Comparison of ENCODE assay signal across 8 cellular contexts in genomic region chr1:41383094-41383852, GRCh38. TPM values are rescaled to one million over a fixed set of nuclear protein-coding genes. Genes with fewer than 3 reads are reported as not detected.
DNase-seq lines count a peak whose midpoint lies in the region; ATAC-seq, FAIRE-seq and TF ChIP-seq lines count a peak whose summit lies in the region.

No MANE protein-coding gene starts in this region.

- no peaks in the 10 kb centered on the region for H3K9me3 ChIP-seq in GM12878 (replicated peaks; ENCODE audit: control insufficient read depth, insufficient read depth, low read length)

- peaks cover 81% of the 10 kb centered on the region for H3K4me1 Mint-ChIP-seq in mesothelial cell of epicardium

- no peak overlapping the region for H3K4me2 ChIP-seq in GM12878 (ENCODE audit: control insufficient read depth, insufficient read depth)

- ATAC-seq in GM12878, result peak; percentile 8; the same call in 2 of the 3 replicates

- intact Hi-C loops in GM12878 (cut with micrococcal nuclease; ENCODE audit: unreplicated experiment), result no loop called here

- no peak overlapping the region for H3K9ac ChIP-seq in GM12878 (ENCODE audit: control insufficient read depth, insufficient read depth, low read length)

- RAD21 ChIA-PET in GM12878 (lab: Charles Lee; ENCODE audit: unreplicated experiment), result no interaction called here

- WGBS in GM12878 (ENCODE audit: insufficient coverage, insufficient replicate concordance, low lambda C conversion rate, missing lambda C conversion rate), result 1% methylated on average over 38 of the region's 45 CpGs

- H2AFZ ChIP-seq in GM12878 (ENCODE audit: control insufficient read depth, low read depth, low read length), result no peak overlapping the region

- H3K79me2 ChIP-seq in GM12878 (ENCODE audit: control insufficient read depth, insufficient read depth, low read length), result no peaks in the 10 kb centered on the region

- no peak for TF ChIP-seq POLR2A in GM12878 (IDR thresholded peaks at IDR 0.05; ENCODE audit: low read depth, low read length)

- H3K36me3 ChIP-seq in GM12878 (ENCODE audit: control insufficient read depth in 2 of 2, insufficient read depth in 2 of 2, low read length in 1 of 2), result no peaks in the 10 kb centered on the region

- peaks cover 23 to 34% of the 10 kb centered on the region in 2 experiments for H3K27me3 ChIP-seq in GM12878 (replicated peaks in 1 of 2; ENCODE audit: control insufficient read depth in 2 of 2, insufficient read depth in 2 of 2, low read length in 1 of 2)

- no peak overlapping the region for H3K27ac ChIP-seq in GM12878 (ENCODE audit: control insufficient read depth, insufficient read depth)

- DNase-seq in AG09309 (ENCODE audit: low read depth) (peak; percentile 13), MV-4-11 (lab: John Stamatoyannopoulos, UW) (peak; percentile 75), GM12878 (ENCODE audit: low read depth, low spot score) (no peak), mesothelial cell of epicardium (ENCODE audit: low spot score in 2 of 2, unreplicated experiment in 2 of 2) (no peak), midbrain (lab: John Stamatoyannopoulos, UW) (no peak), HCEC 1CT (no peak), SHP77 treated with DMSO at 0.1 percent for 48 hours (lab: John Stamatoyannopoulos, UW) (no peak), NCI-H1048 (lab: John Stamatoyannopoulos, UW) (no peak)

- H3K9me3 Mint-ChIP-seq in mesothelial cell of epicardium, result no peaks in the 10 kb centered on the region

- CTCF ChIA-PET in GM12878 (lab: Yijun Ruan, JAX), result no interaction called here

- no peak for FAIRE-seq in GM12878 (lab: Jason Lieb, UNC)

- peak overlapping the region; percentile 68 for H3K4me3 Mint-ChIP-seq in mesothelial cell of epicardium

- in situ Hi-C loops in GM12878 (cut with MboI), result no loop called here

- peak overlapping the region; percentile 81 for H3K27ac Mint-ChIP-seq in mesothelial cell of epicardium

- H3K27me3 Mint-ChIP-seq in mesothelial cell of epicardium (ENCODE audit: low read depth), result peaks cover 31% of the 10 kb centered on the region

- H3K36me3 Mint-ChIP-seq in mesothelial cell of epicardium, result peaks cover 17% of the 10 kb centered on the region

- H3K4me3 ChIP-seq in AG09309 (ENCODE audit: control insufficient read depth, low read depth, low read length) (peak overlapping the region; percentile 58), GM12878 (no peak overlapping the region)

- H3K4me1 ChIP-seq in GM12878 (ENCODE audit: control insufficient read depth, insufficient read depth, low read length), result no peaks in the 10 kb centered on the region

- POLR2A ChIA-PET in GM12878 (lab: Charles Lee), result no interaction called here

- TF ChIP-seq CTCF in AG09309 (IDR thresholded peaks at IDR 0.05; ENCODE audit: control insufficient read depth, insufficient read depth, low read depth, low read length, missing control alignments) (no peak), GM12878 (IDR thresholded peaks at IDR 0.05 in 2 of 3, conservative IDR thresholded peaks at IDR 0.05 in 1 of 3; ENCODE audit: control insufficient read depth in 2 of 3, extremely low read depth in 1 of 3, insufficient read depth in 1 of 3, low read depth in 3 of 3, low read length in 3 of 3) (no peak), mesothelial cell of epicardium (IDR thresholded peaks at IDR 0.05; ENCODE audit: unreplicated experiment) (no peak)

- no peak for TF ChIP-seq EP300 in GM12878 (IDR thresholded peaks at IDR 0.05; ENCODE audit: borderline replicate concordance in 1 of 2, control insufficient read depth in 1 of 2, low read depth in 2 of 2, low read length in 2 of 2)

- no TSS peak for BruUV-seq in GM12878 (replicated peaks; lab: Mats Ljungman, UMichigan)

- no peak for TF ChIP-seq RAD21 in GM12878 (IDR thresholded peaks at IDR 0.05; ENCODE audit: insufficient read depth, low read depth, low read length)

- SMC1A ChIA-PET in GM12878 (lab: Charles Lee; ENCODE audit: uncharacterized antibody, unreplicated experiment), result no interaction called here

- no peaks in the 10 kb centered on the region for H4K20me1 ChIP-seq in GM12878 (ENCODE audit: control insufficient read depth, insufficient read depth)

TF ChIP-seq in GM12878, 131 proteins besides CTCF, POLR2A, EP300 and RAD21 (continues in another document):
- TF ChIP-seq NR2F1 (conservative IDR thresholded peaks at IDR 0.05) (no peak), IRF5 (IDR thresholded peaks at IDR 0.05; ENCODE audit: borderline replicate concordance) (no peak), DPF2 (IDR thresholded peaks at IDR 0.05) (no peak), FOS (IDR thresholded peaks at IDR 0.05; ENCODE audit: borderline replicate concordance, extremely low read depth, insufficient read length) (no peak), E2F4 (IDR thresholded peaks at IDR 0.05; ENCODE audit: low read depth, low read length) (peak; percentile 65; the same call in 1 of the 2 replicates), ZNF274 (IDR thresholded peaks at IDR 0.05; ENCODE audit: insufficient read depth, insufficient read length) (no peak), PKNOX1 (IDR thresholded peaks at IDR 0.05) (peak; percentile 92), SIN3A (IDR thresholded peaks at IDR 0.05; ENCODE audit: low read depth, low read length) (no peak), WRNIP1 (IDR thresholded peaks at IDR 0.05; ENCODE audit: borderline replicate concordance, low read depth, low read length) (no peak), PAX8 (IDR thresholded peaks at IDR 0.05) (no peak), RELA (IDR thresholded peaks at IDR 0.05; ENCODE audit: borderline replicate concordance, partially characterized antibody) (no peak), TARDBP (IDR thresholded peaks at IDR 0.05; ENCODE audit: borderline replicate concordance) (no peak), PBX3 (IDR thresholded peaks at IDR 0.05; ENCODE audit: insufficient replicate concordance, low read depth, low read length) (peak; percentile 54), MTA3 (IDR thresholded peaks at IDR 0.05; ENCODE audit: borderline replicate concordance, low read length) (no peak)

RNA-seq across cellular contexts. Expression of gene FOXO6, which starts 22.0 kb away (rescaled TPM):
- 3.1 and 4.2 TPM in 2 replicates for total RNA-seq in GM12878 (2013; cell fraction: nucleolus; rRNA removed)
- total RNA-seq in GM12878 (2014; rRNA removed), result not detected in 2 replicates
- total RNA-seq in GM12878 (2014; rRNA removed; fragmentation: Illumina TruSeq; extraction: Trizol), result not detected in 2 replicates
- total RNA-seq in GM12878 (2021), result 0.13 TPM in 1 of 2 replicates, not detected in the other
- not detected for polyA plus RNA-seq in GM12878 (2011; ENCODE audit: low read depth)
- 0.09 and 0.37 TPM in 2 replicates for polyA plus RNA-seq in GM12878 (2011; rRNA removed)
- 0.18 and 0.25 TPM in 2 replicates for polyA plus RNA-seq in GM12878 (2011; cell fraction: cytosol; rRNA removed)
- polyA plus RNA-seq in GM12878 (2011; cell fraction: nucleus; rRNA removed), result 0.57 and 0.67 TPM in 2 replicates
- polyA plus RNA-seq in GM12878 (2012), result 0.05 and 0.07 TPM in 2 replicates
- polyA plus RNA-seq in GM12878 (2014; fragmentation: Illumina TruSeq; extraction: Trizol), result not detected in 2 replicates
- not detected for polyA plus RNA-seq in GM12878 (2014; fragmentation: Nextera tagmentation; extraction: Ambion mirVana)
- polyA plus RNA-seq in GM12878 (2014; rRNA removed), result 0.05 TPM in 1 of 2 replicates, not detected in the other
- polyA plus RNA-seq in GM12878 (2016; fragmentation: Nextera tagmentation; extraction: Ambion mirVana), result not detected
- polyA minus RNA-seq in GM12878 (2011; rRNA and poly(A)+ RNA removed), result 0.10 and 0.15 TPM in 2 replicates
- 0.67 TPM in 1 of 2 replicates, not detected in the other for polyA minus RNA-seq in GM12878 (2011; cell fraction: cytosol; rRNA and poly(A)+ RNA removed)
- 0.48 and 1.1 TPM in 2 replicates for polyA minus RNA-seq in GM12878 (2011; cell fraction: nucleus; rRNA and poly(A)+ RNA removed)
- 34.8 to 38.4 TPM (median 37.4 TPM) in 3 replicates for total RNA-seq in mesothelial cell of epicardium

Comparison
In these comparisons a context has a peak if more than half of its experiments do, and no peak if none do; other contexts are left out.
1. DNase-seq: peak in AG09309 (single experiment) and MV-4-11 (single experiment); none in GM12878 (single experiment), mesothelial cell of epicardium (0 of 2), midbrain (single experiment), HCEC 1CT (single experiment), SHP77 treated with DMSO at 0.1 percent for 48 hours (single experiment) and NCI-H1048 (single experiment).